1 cellular context compared by ENCODE assay signal in genomic region chr2:113694438-113694837, GRCh38.
TF ChIP-seq lines count a peak whose summit lies in the region.

No MANE protein-coding gene starts in this region.

TF ChIP-seq in GM12878, 131 proteins besides CTCF, POLR2A, EP300 and RAD21 (continued from another document):
- peak; percentile 29; the same call in 1 of the 2 replicates for TF ChIP-seq ZNF687 (IDR thresholded peaks at IDR 0.05)
